In genomic region chr7:26924149-26924767, GRCh38 we compare ENCODE assay signal across 24 cellular contexts.
"Had no signal": no experiment of that assay in that cellular context is flagged by ENCODE, and none has a peak within 500 bp of the region (broad histone marks: within the 10 kb centered on the region; RNA-seq: fewer than 3 reads in every experiment).

No MANE protein-coding gene starts in this region.

- H3K27me3 ChIP-seq: neutrophil, right lobe of liver, stomach, thyroid gland, transverse colon, upper lobe of left lung, vagina had no signal

- H3K9ac ChIP-seq: parathyroid adenoma had no signal

- H2AFZ ChIP-seq: parathyroid adenoma had no signal

- FAIRE-seq: small intestine had no signal

- H3K4me1 ChIP-seq: parathyroid adenoma, psoas muscle, right lobe of liver, stomach, thyroid gland, transverse colon, upper lobe of left lung, vagina had no signal

- H3K9me3 ChIP-seq: neutrophil, psoas muscle, right lobe of liver, sigmoid colon, stomach, thoracic aorta, thyroid gland, transverse colon, upper lobe of left lung, vagina had no signal

- H3K27ac ChIP-seq: neutrophil, parathyroid adenoma, psoas muscle, right lobe of liver, sigmoid colon, stomach, thoracic aorta, thyroid gland, transverse colon, upper lobe of left lung, vagina had no signal

- DNase-seq: naive thymus-derived CD4-positive, alpha-beta T cell; natural killer cell; nucleus accumbens; posterior cingulate gyrus; psoas muscle; right cardiac atrium; right lobe of liver; sigmoid colon; small intestine; stimulated activated CD4-positive, alpha-beta T cell treated with anti-CD3 and anti-CD28 coated beads, Interleukin-15, amount 100 ng/mL, for 24 hours; stimulated activated CD4-positive, alpha-beta T cell treated with anti-CD3 and anti-CD28 coated beads, Interleukin-2, amount 100 ng/mL, for 24 hours; stimulated activated CD4-positive, alpha-beta T cell treated with anti-CD3 and anti-CD28 coated beads, Interleukin-2, amount 100 ng/mL, for 48 hours; stimulated activated CD4-positive, alpha-beta T cell treated with anti-CD3 and anti-CD28 coated beads, Interleukin-4, amount 100 ng/mL, for 24 hours; stimulated activated naive B cell treated with anti-CD40 and anti-IgM and Interleukin-4, amounts not matched to agents 10 μg/mL and 1 μg/mL and 100 μg/mL, for 72 hours; stimulated activated naive CD4-positive, alpha-beta T cell treated with Interleukin-2 at 50 U/mL for 16 hours; stomach; thyroid gland; transverse colon; upper lobe of left lung had no signal

- H3K79me2 ChIP-seq: parathyroid adenoma had no signal

- ATAC-seq: naive thymus-derived CD4-positive, alpha-beta T cell; natural killer cell; psoas muscle; right cardiac atrium; right lobe of liver; stimulated activated effector memory CD8-positive, alpha-beta T cell treated with anti-CD3 and anti-CD28 coated beads, Interleukin-12 subunit alpha, Interleukin-12 subunit beta, amount 100 ng/mL, for 72 hours; stimulated activated naive B cell treated with anti-CD40 and anti-IgM and Interleukin-4, amounts not matched to agents 10 μg/mL and 1 μg/mL and 100 μg/mL, for 72 hours had no signal

- H3K36me3 ChIP-seq: neutrophil, right lobe of liver, sigmoid colon, stomach, thoracic aorta, thyroid gland, transverse colon, upper lobe of left lung, vagina had no signal

- H3K4me3 ChIP-seq: psoas muscle, right lobe of liver, sigmoid colon, stomach, thoracic aorta, thyroid gland, transverse colon, upper lobe of left lung, vagina had no signal
